Comparison of ENCODE assay signal across 9 cellular contexts in the genomic region with DNA sequence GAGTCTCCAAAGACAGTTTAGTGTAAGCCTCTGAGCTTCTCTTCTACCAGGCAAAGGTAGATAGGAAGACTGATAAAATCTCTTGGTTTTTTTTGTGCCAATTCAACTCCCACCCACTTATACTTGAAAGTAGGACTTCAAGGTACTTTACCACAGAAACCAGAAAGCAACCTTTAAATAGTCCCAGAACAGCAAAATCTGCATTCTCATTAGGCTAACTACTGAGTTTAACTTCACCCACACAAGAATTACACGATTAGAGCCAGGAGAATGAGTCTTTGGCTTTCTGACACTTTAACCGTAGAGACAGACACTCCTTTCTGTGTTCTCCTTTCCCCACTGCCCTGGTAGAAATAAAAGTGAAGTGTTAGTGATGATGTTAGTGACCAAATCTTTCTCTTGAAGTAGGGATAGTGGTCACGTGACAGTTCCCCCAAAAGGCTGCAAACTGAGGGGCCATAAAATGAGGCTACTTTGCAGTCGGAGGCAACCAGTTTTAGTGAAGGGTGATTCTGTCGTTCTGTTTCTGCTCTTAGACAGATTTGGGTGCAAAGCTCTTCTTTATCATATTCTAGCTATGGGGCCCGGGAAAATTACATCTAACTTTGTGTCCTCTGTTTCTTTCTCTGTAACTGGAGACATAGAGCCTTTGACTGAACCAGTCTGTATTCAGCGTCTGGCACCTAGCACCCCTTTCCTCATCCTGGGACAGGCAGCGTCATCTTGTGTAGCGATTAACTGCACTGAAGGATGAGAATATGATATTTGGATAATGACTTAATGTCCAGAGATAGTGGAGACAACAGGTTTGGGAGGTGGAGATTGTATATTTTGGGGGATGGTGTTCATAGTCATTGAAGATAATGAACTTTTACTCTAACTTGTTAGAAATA.
A peak's percentile ranks its signal among the peaks of the same experiment; 100 is the strongest.
DNase-seq lines count a peak whose midpoint lies in the region; ATAC-seq and TF ChIP-seq lines count a peak whose summit lies in the region.
"Had no signal": no experiment of that assay in that cellular context is flagged by ENCODE, and none has a peak within 500 bp of the region (broad histone marks: within the 10 kb centered on the region; RNA-seq: fewer than 3 reads in every experiment).

No MANE protein-coding gene starts in this region.

- H2BK120ac ChIP-seq in trophoblast cell (ENCODE audit: insufficient read depth, low read length, poor library complexity), result peak overlapping the region; percentile 27

- TF ChIP-seq CTCF in dorsolateral prefrontal cortex (IDR thresholded peaks at IDR 0.05 in 54 of 56, conservative IDR thresholded peaks at IDR 0.05 in 2 of 56; ENCODE audit: low read depth in 1 of 56, partially characterized antibody in 56 of 56), result no peak
- TF ChIP-seq CTCF in CD4-positive, alpha-beta T cell (IDR thresholded peaks at IDR 0.05), result no peak

- peaks cover 20% of the 10 kb centered on the region for H3K4me1 Mint-ChIP-seq in CD4-positive, alpha-beta T cell (ENCODE audit: low read depth)

- DNase-seq in trophoblast cell (no peak), AG08395 (ENCODE audit: low spot score) (no peak), dorsolateral prefrontal cortex (no peak)
- no peak for DNase-seq in CD4-positive, alpha-beta T cell
- DNase-seq: stimulated activated CD4-positive, alpha-beta T cell treated with anti-CD3 and anti-CD28 coated beads, Interleukin-1b, Interleukin-23, amount 100 ng/mL, for 48 hours had no signal

- no CpG with 5 or more reads among the region's 9 CpGs for WGBS in trophoblast cell (ENCODE audit: extremely low coverage, insufficient coverage, insufficient read length)

- H4K8ac ChIP-seq in trophoblast cell (ENCODE audit: low read depth, low read length), result no peak overlapping the region

- H3K79me1 ChIP-seq in trophoblast cell (ENCODE audit: low read length), result peaks cover 16% of the 10 kb centered on the region

- H2AFZ ChIP-seq in trophoblast cell (ENCODE audit: insufficient read depth, low read length, poor library complexity), result no peak overlapping the region

- no peak overlapping the region for H3K14ac ChIP-seq in trophoblast cell (ENCODE audit: low read length)

- H4K12ac ChIP-seq in trophoblast cell (ENCODE audit: low read depth, low read length), result no peak overlapping the region

- no peak overlapping the region for H3K4me3 Mint-ChIP-seq in CD4-positive, alpha-beta T cell

- H3K79me2 ChIP-seq in trophoblast cell (ENCODE audit: control insufficient read depth, insufficient read depth, low read length, poor library complexity), result no peaks in the 10 kb centered on the region

- no peak overlapping the region for H3K4ac ChIP-seq in trophoblast cell (ENCODE audit: low read depth, low read length)

- H2AK5ac ChIP-seq in trophoblast cell (ENCODE audit: low read length), result no peak overlapping the region

- no peaks in the 10 kb centered on the region for H3K36me3 ChIP-seq in trophoblast cell (ENCODE audit: control insufficient read depth in 1 of 2, insufficient read depth in 2 of 2, low read length in 2 of 2)
- H3K36me3 ChIP-seq: gastroesophageal sphincter had no signal

- peak overlapping the region; percentile 50 for H2BK12ac ChIP-seq in trophoblast cell (ENCODE audit: low read length)

- H3K36me3 Mint-ChIP-seq in CD4-positive, alpha-beta T cell (ENCODE audit: low read depth), result no peaks in the 10 kb centered on the region

- H4K91ac ChIP-seq in trophoblast cell (ENCODE audit: low read depth, low read length), result no peak overlapping the region

- no peak overlapping the region for H3K18ac ChIP-seq in trophoblast cell (ENCODE audit: low read length)

- CTCF ChIA-PET in CD4-positive, alpha-beta T cell (lab: Charles Lee), result no interaction called here

- POLR2A ChIA-PET in CD4-positive, alpha-beta T cell (lab: Charles Lee), result no interaction called here

- H3K27me3 Mint-ChIP-seq in CD4-positive, alpha-beta T cell, result peaks cover 12% of the 10 kb centered on the region

- H3K27me3 ChIP-seq in trophoblast cell (ENCODE audit: insufficient read depth, low read length), result no peaks in the 10 kb centered on the region
- no peaks in the 10 kb centered on the region for H3K27me3 ChIP-seq in dorsolateral prefrontal cortex
- no peaks in the 10 kb centered on the region for H3K27me3 ChIP-seq in CD4-positive, alpha-beta T cell (ENCODE audit: control insufficient read depth, insufficient read depth, low read length)
- H3K27me3 ChIP-seq: gastroesophageal sphincter had no signal

- no peak overlapping the region for H3K27ac Mint-ChIP-seq in CD4-positive, alpha-beta T cell

- no peak overlapping the region for H3K4me2 ChIP-seq in trophoblast cell (ENCODE audit: low read length)

- no peak overlapping the region for H3K9ac ChIP-seq in trophoblast cell (ENCODE audit: low read length)

- peak; percentile 83 for ATAC-seq in GM19025 (IDR thresholded peaks at IDR 0.05; ENCODE audit: low read depth, unreplicated experiment)
- ATAC-seq in GM21786 (IDR thresholded peaks at IDR 0.05; ENCODE audit: unreplicated experiment), result peak; percentile 80
- ATAC-seq in HG03439 (IDR thresholded peaks at IDR 0.05; ENCODE audit: unreplicated experiment), result peak; percentile 96
- ATAC-seq in CD4-positive, alpha-beta T cell (ENCODE audit: poor library complexity), result no peak
- ATAC-seq: gastroesophageal sphincter had no signal

- H3K9me3 Mint-ChIP-seq in CD4-positive, alpha-beta T cell, result no peaks in the 10 kb centered on the region

- peaks cover 3 to 15% of the 10 kb centered on the region in 2 experiments for H3K4me1 ChIP-seq in trophoblast cell (ENCODE audit: control insufficient read depth in 1 of 2, insufficient read depth in 2 of 2, low read length in 2 of 2)

- no peak overlapping the region for H2BK5ac ChIP-seq in trophoblast cell (ENCODE audit: low read depth, low read length, poor library complexity)

- H3K27ac ChIP-seq in trophoblast cell (ENCODE audit: low read depth, low read length) (no peak overlapping the region), dorsolateral prefrontal cortex (no peak overlapping the region)
- H3K27ac ChIP-seq in CD4-positive, alpha-beta T cell (ENCODE audit: low read depth, low read length), result no peak overlapping the region
- H3K27ac ChIP-seq: gastroesophageal sphincter had no signal

- intact Hi-C loops in dorsolateral prefrontal cortex (cut with DNase I), result no loop called here
- intact Hi-C loops in CD4-positive, alpha-beta T cell (cut with DNase I, micrococcal nuclease), result no loop called here

- no peak overlapping the region for H3K23ac ChIP-seq in trophoblast cell (ENCODE audit: low read length)

- no peak overlapping the region for H3K4me3 ChIP-seq in trophoblast cell (ENCODE audit: low read depth, low read length)
- no peak overlapping the region for H3K4me3 ChIP-seq in dorsolateral prefrontal cortex
- H3K4me3 ChIP-seq: gastroesophageal sphincter had no signal

- H3K9me3 ChIP-seq in trophoblast cell (ENCODE audit: insufficient read depth, low read depth, low read length), result no peaks in the 10 kb centered on the region
- no peaks in the 10 kb centered on the region for H3K9me3 ChIP-seq in CD4-positive, alpha-beta T cell (ENCODE audit: control insufficient read depth, low read length)
- H3K9me3 ChIP-seq: gastroesophageal sphincter had no signal
